ENCODE assay signal across 18 cellular contexts in the genomic region with DNA sequence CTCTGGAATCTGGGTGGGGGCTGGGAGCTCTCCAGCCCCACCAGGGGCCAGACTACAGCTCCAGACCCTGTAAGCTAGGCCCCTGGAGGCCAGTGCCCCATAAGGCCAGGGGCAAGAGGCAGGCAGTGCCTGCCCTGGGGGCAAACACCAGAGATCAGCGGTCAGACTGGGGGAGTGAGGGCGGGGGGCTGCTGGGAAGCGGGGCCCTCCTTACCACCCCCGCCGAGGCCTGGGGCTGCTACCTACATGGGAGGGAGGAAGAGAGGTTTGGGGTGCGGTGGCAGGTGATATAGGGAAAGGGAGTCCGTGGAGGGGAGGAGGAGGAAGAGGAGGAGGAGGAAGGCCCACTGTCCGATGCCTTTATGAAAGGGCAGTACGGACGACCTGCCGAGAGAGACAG. TPM values are rescaled to one million over a fixed set of nuclear protein-coding genes. Genes with fewer than 3 reads are reported as not detected.
DNase-seq lines count a peak whose midpoint lies in the region; ATAC-seq and TF ChIP-seq lines count a peak whose summit lies in the region.
"Had no signal": no experiment of that assay in that cellular context is flagged by ENCODE, and none has a peak within 500 bp of the region (broad histone marks: within the 10 kb centered on the region; RNA-seq: fewer than 3 reads in every experiment).

No MANE protein-coding gene starts in this region.

- H3K4me1 Mint-ChIP-seq in activated T-cell treated with anti-CD3 and anti-CD28 coated beads, Interleukin-2, amount 50 U/mL, for 24 hours (ENCODE audit: low read depth) = peaks cover 16% of the 10 kb centered on the region
- H3K4me1 Mint-ChIP-seq in chondrocyte (ENCODE audit: low read depth) (peaks cover 13% of the 10 kb centered on the region), glutamatergic neuron (ENCODE audit: low read depth, unreplicated experiment) (peaks cover 19% of the 10 kb centered on the region)

- H3K9me3 Mint-ChIP-seq in activated T-cell treated with anti-CD3 and anti-CD28 coated beads, Interleukin-2, amount 50 U/mL, for 24 hours = no peaks in the 10 kb centered on the region
- H3K9me3 Mint-ChIP-seq in chondrocyte (ENCODE audit: low read depth) (no peaks in the 10 kb centered on the region), glutamatergic neuron (ENCODE audit: unreplicated experiment) (peaks cover 35% of the 10 kb centered on the region)

- H3K27ac ChIP-seq in temporal lobe (ENCODE audit: low read depth, low read length) (peak overlapping the region; percentile 36), lower lobe of right lung (no peak overlapping the region), substantia nigra (ENCODE audit: low read depth, low read length, poor library complexity, severe bottlenecking) (no peak overlapping the region)
- H3K27ac ChIP-seq: PC-9, SJSA1 had no signal

- H3K4me3 Mint-ChIP-seq in activated T-cell treated with anti-CD3 and anti-CD28 coated beads, Interleukin-2, amount 50 U/mL, for 24 hours = no peak overlapping the region
- H3K4me3 Mint-ChIP-seq in chondrocyte (ENCODE audit: unreplicated experiment) (no peak overlapping the region), glutamatergic neuron (ENCODE audit: unreplicated experiment) (peak overlapping the region; percentile 74)

- no peak for TF ChIP-seq CTCF in chondrocyte (IDR thresholded peaks at IDR 0.05)
- TF ChIP-seq CTCF in glutamatergic neuron (IDR thresholded peaks at IDR 0.05; ENCODE audit: partially characterized antibody, unreplicated experiment) = no peak
- TF ChIP-seq CTCF in lower lobe of right lung (IDR thresholded peaks at IDR 0.05) = no peak

- H3K27me3 Mint-ChIP-seq in activated T-cell treated with anti-CD3 and anti-CD28 coated beads, Interleukin-2, amount 50 U/mL, for 24 hours = no peaks in the 10 kb centered on the region
- H3K27me3 Mint-ChIP-seq in chondrocyte (ENCODE audit: low read depth) = no peaks in the 10 kb centered on the region
- peaks cover 33% of the 10 kb centered on the region for H3K27me3 Mint-ChIP-seq in glutamatergic neuron (ENCODE audit: unreplicated experiment)

- H3K27me3 ChIP-seq in lower lobe of right lung (ENCODE audit: low read depth) = no peaks in the 10 kb centered on the region
- H3K27me3 ChIP-seq: BE2C, SJSA1 had no signal

- no peak overlapping the region for H3K4me3 ChIP-seq in lower lobe of right lung
- H3K4me3 ChIP-seq: PC-9, SJSA1 had no signal

- peaks cover 23% of the 10 kb centered on the region for H3K36me3 Mint-ChIP-seq in activated T-cell treated with anti-CD3 and anti-CD28 coated beads, Interleukin-2, amount 50 U/mL, for 24 hours (ENCODE audit: low read depth)
- peaks cover 17% of the 10 kb centered on the region for H3K36me3 Mint-ChIP-seq in chondrocyte (ENCODE audit: low read depth)
- H3K36me3 Mint-ChIP-seq in glutamatergic neuron (ENCODE audit: unreplicated experiment) = peaks cover 5% of the 10 kb centered on the region

- H3K9me3 ChIP-seq in lower lobe of right lung = no peaks in the 10 kb centered on the region
- H3K9me3 ChIP-seq: BE2C had no signal

- intact Hi-C loops in lower lobe of right lung (cut with DNase I) = loop anchor here (10.0 kb wide), 1 partner anchor 55 kb away; the partner anchor contains the start of genes F12 and PFN3

- H3K36me3 ChIP-seq in lower lobe of right lung = peaks cover 19% of the 10 kb centered on the region

- ATAC-seq in GM18858 (IDR thresholded peaks at IDR 0.05; ENCODE audit: unreplicated experiment) = no peak
- ATAC-seq in lower lobe of right lung = no peak

- H3K4me1 ChIP-seq in lower lobe of right lung = peaks cover 33% of the 10 kb centered on the region

- peak overlapping the region; percentile 18 for H3K27ac Mint-ChIP-seq in activated T-cell treated with anti-CD3 and anti-CD28 coated beads, Interleukin-2, amount 50 U/mL, for 24 hours
- H3K27ac Mint-ChIP-seq in chondrocyte (ENCODE audit: unreplicated experiment) (peak overlapping the region; percentile 69), glutamatergic neuron (ENCODE audit: unreplicated experiment) (peak overlapping the region; percentile 59)

- DNase-seq in activated T-cell treated with anti-CD3 and anti-CD28 coated beads, Interleukin-2, amount 50 U/mL, for 24 hours = no peak
- DNase-seq in activated T-cell treated with anti-CD3 and anti-CD28 coated beads, Interleukin-2, amount 50 U/mL, for 48 hours = no peak
- DNase-seq in chondrocyte (ENCODE audit: low spot score) = no peak
- DNase-seq in glutamatergic neuron = no peak
- no peak for DNase-seq in lower lobe of right lung
- DNase-seq in substantia nigra (lab: John Stamatoyannopoulos, UW) = no peak
- DNase-seq: 8988T, ACHN, KBM-7, NCI-H1694, NCI-H2029 treated with DMSO at 0.1 percent for 48 hours, NCI-H526 treated with DMSO at 0.1 percent for 48 hours, Right ventricle myocardium superior had no signal

RNA-seq across cellular contexts. Expression of gene PRR7, which starts 12.7 kb away (rescaled TPM):
- total RNA-seq in chondrocyte (4.8 to 5.5 TPM (median 5.3 TPM) in 3 replicates), glutamatergic neuron (ENCODE audit: unreplicated experiment) (4.1 TPM), temporal lobe (8.9 TPM), lower lobe of right lung (1.7 TPM)

RNA-seq across cellular contexts. Expression of gene DBN1, which starts 14.1 kb away (rescaled TPM):
- 207 to 277 TPM (median 274 TPM) in 3 replicates for total RNA-seq in chondrocyte
- total RNA-seq in glutamatergic neuron (ENCODE audit: unreplicated experiment) = 1,261 TPM
- 134 TPM for total RNA-seq in temporal lobe
- 23.1 TPM for total RNA-seq in lower lobe of right lung

RNA-seq across cellular contexts. Expression of gene GRK6, which starts 32.9 kb away (rescaled TPM):
- total RNA-seq in chondrocyte (19.9 to 26.3 TPM (median 23.8 TPM) in 3 replicates), glutamatergic neuron (ENCODE audit: unreplicated experiment) (43.9 TPM), temporal lobe (16.0 TPM), lower lobe of right lung (59.4 TPM)

RNA-seq across cellular contexts. Expression of gene PDLIM7, which starts 38.0 kb away (rescaled TPM):
- total RNA-seq in chondrocyte = 563 to 633 TPM (median 613 TPM) in 3 replicates
- 430 TPM for total RNA-seq in glutamatergic neuron (ENCODE audit: unreplicated experiment)
- 10.3 TPM for total RNA-seq in temporal lobe
- 47.1 TPM for total RNA-seq in lower lobe of right lung

RNA-seq across cellular contexts. Expression of gene F12, which starts 50.0 kb away (rescaled TPM):
- total RNA-seq in chondrocyte (0.99 to 2.1 TPM (median 1.8 TPM) in 3 replicates), glutamatergic neuron (ENCODE audit: unreplicated experiment) (5.4 TPM), temporal lobe (2.7 TPM), lower lobe of right lung (0.80 TPM)
- total RNA-seq: Right ventricle myocardium superior had no signal

Comparison
In these comparisons a context has a peak if more than half of its experiments do, and no peak if none do; other contexts are left out.
1. H3K27ac Mint-ChIP-seq: peak in every context shown above with its lines; median percentile 69 in chondrocyte; 59 in glutamatergic neuron; 18 in activated T-cell treated with anti-CD3 and anti-CD28 coated beads, Interleukin-2, amount 50 U/mL, for 24 hours.